1 cellular context compared by ENCODE assay signal in genomic region chr5:157511656-157512644, GRCh38.
TF ChIP-seq lines count a peak whose summit lies in the region.

No MANE protein-coding gene starts in this region.

TF ChIP-seq in SK-N-SH, 30 proteins besides CTCF, POLR2A, EP300 and RAD21:
- TF ChIP-seq POLR2AphosphoS5 (IDR thresholded peaks at IDR 0.05; ENCODE audit: low read depth, low read length) (no peak), MXI1 (IDR thresholded peaks at IDR 0.05; ENCODE audit: low read depth, low read length) (no peak), TEAD4 (IDR thresholded peaks at IDR 0.05; ENCODE audit: borderline replicate concordance, insufficient read depth) (0 out of 2 replicates have a peak, but pooled peaks have one; percentile 45), RFX5 (IDR thresholded peaks at IDR 0.05; ENCODE audit: low read length) (no peak), TCF12 (IDR thresholded peaks at IDR 0.05) (peak; percentile 62), PBX3 (IDR thresholded peaks at IDR 0.05) (peak; percentile 47), TAF1 (IDR thresholded peaks at IDR 0.05; ENCODE audit: borderline replicate concordance, low read depth, low read length) (no peak), JUND (IDR thresholded peaks at IDR 0.05) (peak; percentile 53; the same call in 1 of the 2 replicates), RXRA (IDR thresholded peaks at IDR 0.05; ENCODE audit: borderline replicate concordance, low read depth) (peak; percentile 88), USF1 (IDR thresholded peaks at IDR 0.05; ENCODE audit: borderline replicate concordance, low read depth) (0 out of 2 replicates have a peak, but pooled peaks have one; percentile 15), NFIC (IDR thresholded peaks at IDR 0.05; ENCODE audit: borderline replicate concordance) (peak; percentile 71; the same call in 1 of the 2 replicates), YY1 (IDR thresholded peaks at IDR 0.05; ENCODE audit: low read depth) (0 out of 2 replicates have a peak, but pooled peaks have one; percentile 13), ZBTB33 (IDR thresholded peaks at IDR 0.05; ENCODE audit: borderline replicate concordance, low read depth) (0 out of 2 replicates have a peak, but pooled peaks have one; percentile 10), FOSL2 (IDR thresholded peaks at IDR 0.05; ENCODE audit: borderline replicate concordance, low read depth) (peak; percentile 70; the same call in 1 of the 2 replicates), MAX (IDR thresholded peaks at IDR 0.05; ENCODE audit: low read depth) (peak; percentile 72)
